In the genomic region with DNA sequence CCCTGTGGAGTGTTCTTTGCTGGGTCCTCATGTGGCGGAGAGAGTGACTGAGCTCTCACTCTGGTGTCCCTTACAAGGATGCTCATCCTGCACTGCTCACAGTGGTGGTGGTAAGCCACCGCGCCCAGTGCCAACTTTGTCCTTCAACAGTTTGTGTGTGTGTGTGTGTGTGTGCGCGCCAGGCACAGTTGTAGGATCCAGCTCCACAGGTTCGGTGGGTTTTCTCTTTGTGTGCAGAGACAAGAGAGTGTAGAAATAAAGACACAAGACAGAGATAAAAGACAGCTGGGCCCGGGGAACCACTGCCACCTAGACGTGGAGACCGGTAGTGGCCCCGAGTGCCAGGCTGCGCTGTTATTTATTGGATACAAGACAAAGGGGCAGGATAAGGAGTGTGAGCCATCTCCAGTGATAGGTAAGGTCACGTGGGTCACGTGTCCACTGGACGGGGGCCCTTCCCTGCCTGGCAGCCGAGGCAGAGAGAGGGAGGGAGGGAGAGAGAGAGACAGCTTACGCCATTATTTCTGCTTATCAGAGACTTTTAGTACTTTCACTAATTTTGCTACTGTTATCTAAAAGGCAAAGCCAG, we compare ENCODE assay signal across 8 cellular contexts. TPM values are rescaled to one million over a fixed set of nuclear protein-coding genes. Genes with fewer than 3 reads are reported as not detected.
A peak's percentile ranks its signal among the peaks of the same experiment; 100 is the strongest.
DNase-seq lines count a peak whose midpoint lies in the region; ATAC-seq and TF ChIP-seq lines count a peak whose summit lies in the region.
"Not testable (repeated sequence)": the region's sequence is repeated elsewhere in the genome, so short reads cannot be mapped to it uniquely, and the experiment has no call there.

No MANE protein-coding gene starts in this region.

- H3K27ac ChIP-seq in HCT116 (ENCODE audit: low read depth, low read length), result peak overlapping the region; percentile 61

- peak; percentile 81 for ATAC-seq in HCT116

- not testable (repeated sequence) for TF ChIP-seq POLR2A in HCT116 (IDR thresholded peaks at IDR 0.05; ENCODE audit: borderline replicate concordance, extremely low read depth, insufficient read depth, insufficient read length)

- H2AFZ ChIP-seq in HCT116 (ENCODE audit: low read depth, low read length, poor library complexity, severe bottlenecking), result not testable (repeated sequence)

- not testable (repeated sequence) for H3K36me3 ChIP-seq in BJ (ENCODE audit: control insufficient read depth, insufficient read depth, low read length); HCT116 (ENCODE audit: control insufficient read depth in 1 of 2, insufficient read depth in 2 of 2, low read length in 2 of 2)

- H3K9ac ChIP-seq in HCT116 (ENCODE audit: low read length), result not testable (repeated sequence)

- not testable (repeated sequence) for BruUV-seq in HCT116 (replicated peaks; lab: Mats Ljungman, UMichigan)

- H3K4me1 Mint-ChIP-seq in activated naive CD4-positive, alpha-beta T cell treated with anti-CD3 and anti-CD28 coated beads for 36 hours (ENCODE audit: low read depth), result peaks cover 11% of the 10 kb centered on the region
- H3K4me1 Mint-ChIP-seq in mesothelial cell of epicardium, result not testable (repeated sequence)

- H3K27me3 Mint-ChIP-seq in activated naive CD4-positive, alpha-beta T cell treated with anti-CD3 and anti-CD28 coated beads for 36 hours (ENCODE audit: low read depth); mesothelial cell of epicardium (ENCODE audit: low read depth): not testable (repeated sequence)

- RAD21 ChIA-PET in HCT116 (lab: Charles Lee; ENCODE audit: low non-redundant PET in 1 of 2, low total read pairs in 2 of 2, uncharacterized antibody in 2 of 2, unreplicated experiment in 2 of 2), result interaction anchor here in 1 of 2 experiments (0.6 kb wide), 1 partner anchor 124 kb away, joined by 3 read pairs; no protein-coding TSS in a partner anchor

- H3K27ac Mint-ChIP-seq in activated naive CD4-positive, alpha-beta T cell treated with anti-CD3 and anti-CD28 coated beads for 36 hours, result peak overlapping the region; percentile 92
- peak overlapping the region; percentile 96 for H3K27ac Mint-ChIP-seq in mesothelial cell of epicardium

- H3K9me2 ChIP-seq in HCT116 (ENCODE audit: insufficient read depth), result not testable (repeated sequence)

- CTCF ChIA-PET in BJ (lab: Yijun Ruan, JAX) (interaction anchor here (0.6 to 1.7 kb wide), 10 partner anchors 11 to 384 kb away, joined by 3 to 4 read pairs (median 3); a partner anchor contains a TSS), HCT116 (lab: Charles Lee) (interaction anchor here (0.7 to 1.9 kb wide), 7 partner anchors 34 to 200 kb away, joined by 3 to 10 read pairs (median 3); a partner anchor contains a TSS)
- CTCF ChIA-PET in activated naive CD4-positive, alpha-beta T cell treated with anti-CD3 and anti-CD28 coated beads for 36 hours (lab: Charles Lee), result interaction anchor here (0.6 to 1.4 kb wide), 11 partner anchors 12 to 214 kb away, joined by 3 to 5 read pairs (median 3); no protein-coding TSS in a partner anchor

- H3K4me1 ChIP-seq in HCT116 (ENCODE audit: control insufficient read depth in 1 of 2, insufficient read depth in 2 of 2, low read length in 2 of 2), result peaks cover 8 to 19% of the 10 kb centered on the region in 2 experiments

- peak; percentile 71 for TF ChIP-seq RAD21 in HCT116 (IDR thresholded peaks at IDR 0.05; ENCODE audit: low read depth)

- not testable (repeated sequence) for H3K27me3 ChIP-seq in BJ (ENCODE audit: control insufficient read depth, insufficient read depth, low read length); HCT116 (ENCODE audit: insufficient read depth, low read length)

- intact Hi-C loops in HCT116 (cut with micrococcal nuclease), result loop anchor here (1.0 kb wide), 1 partner anchor 130 kb away; a partner anchor contains a TSS
- intact Hi-C loops in activated naive CD4-positive, alpha-beta T cell treated with anti-CD3 and anti-CD28 coated beads for 36 hours (cut with micrococcal nuclease), result loop anchor here (1.0 to 5.0 kb wide), 6 partner anchors 34 to 198 kb away; a partner anchor contains a TSS

- H3K4me3 Mint-ChIP-seq in activated naive CD4-positive, alpha-beta T cell treated with anti-CD3 and anti-CD28 coated beads for 36 hours, result peak overlapping the region; percentile 67
- peak overlapping the region; percentile 59 for H3K4me3 Mint-ChIP-seq in mesothelial cell of epicardium

- H3K9me3 Mint-ChIP-seq in activated naive CD4-positive, alpha-beta T cell treated with anti-CD3 and anti-CD28 coated beads for 36 hours; mesothelial cell of epicardium: not testable (repeated sequence)

- not testable (repeated sequence) for H4K20me1 ChIP-seq in HCT116 (ENCODE audit: insufficient read depth)

- not testable (repeated sequence) for H3K36me3 Mint-ChIP-seq in activated naive CD4-positive, alpha-beta T cell treated with anti-CD3 and anti-CD28 coated beads for 36 hours (ENCODE audit: low read depth); mesothelial cell of epicardium

- not testable (repeated sequence) for DNase-seq in BJ (ENCODE audit: low read depth)
- DNase-seq in HCT116 (ENCODE audit: low read depth, low spot score) (peak; percentile 50), NCI-H2196 (lab: John Stamatoyannopoulos, UW; ENCODE audit: unreplicated experiment) (peak; percentile 85), T-helper 22 cell (ENCODE audit: low read depth) (peak; percentile 53), fibroblast of peridontal ligament (ENCODE audit: extremely low read depth) (peak; percentile 55), mesothelial cell of epicardium (ENCODE audit: low spot score in 2 of 2, unreplicated experiment in 2 of 2) (peak; percentile 42 to 81)
- peak; percentile 89 for DNase-seq in activated naive CD4-positive, alpha-beta T cell treated with anti-CD3 and anti-CD28 coated beads for 36 hours
- peak; percentile 57 to 59 for DNase-seq in stimulated activated CD4-positive, alpha-beta T cell treated with anti-CD3 and anti-CD28 coated beads, Interleukin-4, amount 100 ng/mL, for 4 hours

- not testable (repeated sequence) for H3K9me3 ChIP-seq in HCT116 (ENCODE audit: control insufficient read depth in 1 of 2, insufficient read depth in 1 of 2, low read depth in 1 of 2, low read length in 2 of 2)

- TF ChIP-seq CTCF in BJ (IDR thresholded peaks at IDR 0.05; ENCODE audit: insufficient read depth, low read depth, low read length) (peak; percentile 51), HCT116 (IDR thresholded peaks at IDR 0.05 in 2 of 3, conservative IDR thresholded peaks at IDR 0.05 in 1 of 3; ENCODE audit: borderline replicate concordance in 1 of 3, insufficient read depth in 1 of 3, low read depth in 2 of 3, low read length in 2 of 3) (peak; percentile 58 to 71 (median 65)), mesothelial cell of epicardium (IDR thresholded peaks at IDR 0.05; ENCODE audit: unreplicated experiment) (peak; percentile 56)

- POLR2A ChIA-PET in BJ (lab: Charles Lee), result not testable (repeated sequence)
- POLR2A ChIA-PET in HCT116 (lab: Charles Lee), result interaction anchor here (1.2 kb wide), 1 partner anchor 106 kb away, joined by 3 read pairs; a partner anchor contains a TSS

- H3K79me2 ChIP-seq in HCT116 (ENCODE audit: insufficient read depth, low read length), result not testable (repeated sequence)

- H3K4me3 ChIP-seq in BJ (ENCODE audit: low read depth, low read length); HCT116 (replicated peaks in 1 of 2; ENCODE audit: low read depth in 1 of 2, low read length in 2 of 2): not testable (repeated sequence)

- H3K4me2 ChIP-seq in HCT116 (ENCODE audit: low read length), result peak overlapping the region; percentile 51

RNA-seq across cellular contexts. Expression of a gene that starts 7.1 kb away (rescaled TPM):
- polyA plus RNA-seq in BJ (2011; rRNA removed), result 12.5 and 19.7 TPM in 2 replicates
- 9.0 and 11.3 TPM in 2 replicates for polyA minus RNA-seq in BJ (2011; rRNA and poly(A)+ RNA removed)
- total RNA-seq in HCT116 (2021; ENCODE audit: unreplicated experiment) (92.3 TPM), mesothelial cell of epicardium (31.8 to 35.4 TPM (median 35.3 TPM) in 3 replicates)
- 59.7 and 59.8 TPM in 2 replicates for polyA plus RNA-seq in HCT116 (2012)
- 10 to 100 TPM; 39.4 to 41.0 TPM for total RNA-seq in activated naive CD4-positive, alpha-beta T cell treated with anti-CD3 and anti-CD28 coated beads for 36 hours

RNA-seq across cellular contexts. Expression of a gene that starts 33.3 kb away (rescaled TPM):
- polyA plus RNA-seq in BJ (2011; rRNA removed), result 9.5 and 12.5 TPM in 2 replicates
- polyA minus RNA-seq in BJ (2011; rRNA and poly(A)+ RNA removed), result 8.9 and 13.1 TPM in 2 replicates
- 62.9 TPM for total RNA-seq in HCT116 (2021; ENCODE audit: unreplicated experiment)
- polyA plus RNA-seq in HCT116 (2012), result 21.8 and 27.1 TPM in 2 replicates
- 10 to 100 TPM; 32.7 to 38.7 TPM for total RNA-seq in activated naive CD4-positive, alpha-beta T cell treated with anti-CD3 and anti-CD28 coated beads for 36 hours
- 38.5 to 43.6 TPM (median 39.2 TPM) in 3 replicates for total RNA-seq in mesothelial cell of epicardium

RNA-seq across cellular contexts. Expression of a gene that starts 35.6 kb away (rescaled TPM):
- polyA plus RNA-seq in BJ (2011; rRNA removed), result 5.5 and 8.7 TPM in 2 replicates
- polyA minus RNA-seq in BJ (2011; rRNA and poly(A)+ RNA removed), result 1.3 and 2.0 TPM in 2 replicates
- total RNA-seq in HCT116 (2021; ENCODE audit: unreplicated experiment) (2.3 TPM), mesothelial cell of epicardium (16.7 to 18.3 TPM (median 17.3 TPM) in 3 replicates)
- polyA plus RNA-seq in HCT116 (2012), result 1.1 and 1.6 TPM in 2 replicates
- total RNA-seq in activated naive CD4-positive, alpha-beta T cell treated with anti-CD3 and anti-CD28 coated beads for 36 hours, result not detected

RNA-seq across cellular contexts. Expression of a gene that starts 55.4 kb away (rescaled TPM):
- polyA plus RNA-seq in BJ (2011; rRNA removed), result 0.06 and 0.20 TPM in 2 replicates
- not detected in 2 replicates for polyA minus RNA-seq in BJ (2011; rRNA and poly(A)+ RNA removed)
- total RNA-seq in HCT116 (2021; ENCODE audit: unreplicated experiment), result 0.61 TPM
- polyA plus RNA-seq in HCT116 (2012), result 0.31 and 0.53 TPM in 2 replicates
- under 1 TPM; 0.42 to 0.57 TPM for total RNA-seq in activated naive CD4-positive, alpha-beta T cell treated with anti-CD3 and anti-CD28 coated beads for 36 hours
- total RNA-seq in mesothelial cell of epicardium, result 2.2 to 3.9 TPM (median 2.9 TPM) in 3 replicates
